ENCODE assay signal across 16 cellular contexts in the genomic region with DNA sequence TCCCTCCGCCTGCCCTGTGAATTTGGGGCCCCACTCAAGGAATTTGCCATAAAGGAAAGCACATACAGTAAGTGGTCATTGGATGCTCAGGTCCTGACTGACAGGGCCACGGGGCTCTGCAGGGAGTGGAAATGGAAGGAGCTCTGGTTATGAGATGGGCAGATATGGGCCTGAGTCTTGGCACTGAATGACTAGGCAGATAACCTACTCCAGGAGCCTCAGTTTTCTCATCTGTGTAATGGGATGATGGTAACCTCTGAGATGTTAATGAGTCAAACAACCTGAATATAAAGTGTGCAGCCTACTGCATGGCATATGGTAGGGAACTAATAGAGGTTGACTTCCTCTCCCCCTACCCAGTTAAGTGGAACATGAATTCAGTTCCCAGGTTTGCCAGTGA. TPM values are rescaled to one million over a fixed set of nuclear protein-coding genes. Genes with fewer than 3 reads are reported as not detected.
A peak's percentile ranks its signal among the peaks of the same experiment; 100 is the strongest.
DNase-seq lines count a peak whose midpoint lies in the region; ATAC-seq and TF ChIP-seq lines count a peak whose summit lies in the region.
"Had no signal": no experiment of that assay in that cellular context is flagged by ENCODE, and none has a peak within 500 bp of the region (broad histone marks: within the 10 kb centered on the region; RNA-seq: fewer than 3 reads in every experiment).

No MANE protein-coding gene starts in this region.

- peaks cover 18% of the 10 kb centered on the region for H3K9me1 ChIP-seq in IMR-90 (ENCODE audit: insufficient read depth, low read length)

- ATAC-seq in IMR-90 (ENCODE audit: low read depth) (no peak), GM18873 (IDR thresholded peaks at IDR 0.05; ENCODE audit: low FRiP score, unreplicated experiment) (no peak)
- ATAC-seq: A549 had no signal

- H3K56ac ChIP-seq in IMR-90 (ENCODE audit: extremely low read depth, insufficient read depth, low read length), result no peak overlapping the region

- H2BK120ac ChIP-seq in IMR-90 (ENCODE audit: low read depth, low read length), result no peak overlapping the region

- H3K36me3 ChIP-seq in IMR-90 (ENCODE audit: control insufficient read depth, insufficient read depth, low read length) (peaks cover 46% of the 10 kb centered on the region), esophagus squamous epithelium (peaks cover 3 to 80% (median 4%) of the 10 kb centered on the region in 3 donors), thyroid gland (peaks cover 9 to 16% of the 10 kb centered on the region in 2 donors)

- H3K27me3 ChIP-seq in IMR-90 (ENCODE audit: control insufficient read depth, insufficient read depth, low read length) (no peaks in the 10 kb centered on the region), esophagus squamous epithelium (no peaks in the 10 kb centered on the region), thyroid gland (no peaks in the 10 kb centered on the region)

- H3K9me3 ChIP-seq in IMR-90 (ENCODE audit: control insufficient read depth, insufficient read depth, low read length), result no peaks in the 10 kb centered on the region
- no peaks in the 10 kb centered on the region for H3K9me3 ChIP-seq in esophagus squamous epithelium
- H3K9me3 ChIP-seq in thyroid gland, result no peaks in the 10 kb centered on the region
- H3K9me3 ChIP-seq: A549 had no signal

- H2BK15ac ChIP-seq in IMR-90 (ENCODE audit: low read depth, low read length), result no peak overlapping the region

- no peak for TF ChIP-seq RAD21 in IMR-90 (IDR thresholded peaks at IDR 0.05; ENCODE audit: low read length)

- H4K8ac ChIP-seq in IMR-90 (ENCODE audit: low read depth in 2 of 2, low read length in 2 of 2), result no peak overlapping the region

- H3K18ac ChIP-seq in IMR-90 (ENCODE audit: low read depth, low read length), result no peak overlapping the region

- H3K4me1 ChIP-seq in IMR-90 (ENCODE audit: control insufficient read depth, insufficient read depth, low read length), result peaks cover 12% of the 10 kb centered on the region
- peaks cover 19 to 84% (median 41%) of the 10 kb centered on the region in 3 donors for H3K4me1 ChIP-seq in esophagus squamous epithelium
- peaks cover 15 to 40% of the 10 kb centered on the region in 2 donors for H3K4me1 ChIP-seq in thyroid gland

- TF ChIP-seq POLR2A in IMR-90 (IDR thresholded peaks at IDR 0.05; ENCODE audit: low read depth, low read length), result no peak
- no peak for TF ChIP-seq POLR2A in esophagus squamous epithelium (IDR thresholded peaks at IDR 0.05)
- TF ChIP-seq POLR2A in thyroid gland (IDR thresholded peaks at IDR 0.05), result no peak

- peaks cover 24 to 57% of the 10 kb centered on the region in 2 experiments; a peak in 3 of 4 replicates for H3K79me1 ChIP-seq in IMR-90 (ENCODE audit: low read depth in 1 of 2, low read length in 2 of 2)

- 0 out of 2 replicates have a peak overlapping the region, but pooled peaks have one; percentile 2 for H2BK20ac ChIP-seq in IMR-90 (ENCODE audit: low read depth, low read length)

- H2AFZ ChIP-seq in IMR-90 (replicated peaks; ENCODE audit: low read length, poor library complexity), result no peak overlapping the region

- H2AK5ac ChIP-seq in IMR-90 (ENCODE audit: low read depth, low read length), result no peak overlapping the region

- no peak overlapping the region for H3K4ac ChIP-seq in IMR-90 (ENCODE audit: low read depth, low read length)

- H3K4me3 ChIP-seq in IMR-90 (ENCODE audit: insufficient read depth, low read depth, low read length), result no peak overlapping the region
- H3K4me3 ChIP-seq in esophagus squamous epithelium, result no peak overlapping the region
- no peak overlapping the region for H3K4me3 ChIP-seq in thyroid gland (replicated peaks in 1 of 3)
- H3K4me3 ChIP-seq: A549 had no signal

- dilution Hi-C loops in IMR-90 (cut with HindIII; ENCODE audit: low sequenced_read_pairs, unreplicated experiment), result no loop called here

- no peak overlapping the region for H3K9ac ChIP-seq in IMR-90 (ENCODE audit: low read depth, low read length)

- no peak overlapping the region for H3K4me2 ChIP-seq in IMR-90 (ENCODE audit: low read depth, low read length)
- H3K4me2 ChIP-seq: A549 had no signal

- no peak overlapping the region for H2AK9ac ChIP-seq in IMR-90 (replicated peaks; ENCODE audit: low read depth, low read length, poor library complexity)

- H3K27ac ChIP-seq in IMR-90 (ENCODE audit: insufficient read depth, low read length), result no peak overlapping the region
- H3K27ac ChIP-seq in caudate nucleus (ENCODE audit: low read depth, low read length), result peak overlapping the region; percentile 6
- H3K27ac ChIP-seq in esophagus squamous epithelium, result peak overlapping the region; percentile 33 to 71 (median 68)
- H3K27ac ChIP-seq in thyroid gland, result peak overlapping the region in 2 of 3 donors; percentile 44 to 75
- H3K27ac ChIP-seq: A549 had no signal

- CTCF ChIA-PET in IMR-90 (lab: Yijun Ruan, JAX), result no interaction called here

- no TSS peak for BruUV-seq in IMR-90 (replicated peaks; lab: Mats Ljungman, UMichigan)

- no peak overlapping the region for H2BK5ac ChIP-seq in IMR-90 (ENCODE audit: low read depth, low read length, poor library complexity, severe bottlenecking)

- no CpG with 5 or more reads among the region's 2 CpGs for WGBS in IMR-90 (ENCODE audit: extremely low coverage in 2 of 2, insufficient read length in 1 of 2), 2 experiments
- WGBS in esophagus squamous epithelium, 2 donors, result 75 to 92% methylated on average over 2 of the region's 2 CpGs
- 97 to 100% methylated on average over 2 of the region's 2 CpGs for WGBS in thyroid gland, 2 donors

- H3K23ac ChIP-seq in IMR-90 (ENCODE audit: low read depth, low read length), result no peak overlapping the region

- no peak overlapping the region for H4K91ac ChIP-seq in IMR-90 (ENCODE audit: insufficient read depth, low read depth, low read length)

- DNase-seq in IMR-90 (no peak), caudate nucleus (lab: John Stamatoyannopoulos, UW) (no peak), esophagus squamous epithelium (lab: John Stamatoyannopoulos, UW) (no peak), thyroid gland (no peak), NCI-H2171 (lab: John Stamatoyannopoulos, UW) (no peak), SW 1271 (lab: John Stamatoyannopoulos, UW) (no peak)
- DNase-seq in stimulated activated naive CD4-positive, alpha-beta T cell treated with Interleukin-2 at 50 U/mL for 16 hours (lab: John Stamatoyannopoulos, UW), result no peak
- DNase-seq: AML-193; CD4-positive, alpha-beta memory T cell; DMS153; DMS79; GDM1; GOT3; H9 had no signal

- peaks cover 6% of the 10 kb centered on the region; the same call in 1 of the 2 replicates for H4K20me1 ChIP-seq in IMR-90 (ENCODE audit: insufficient read depth, low read length)

- in situ Hi-C loops in IMR-90 (cut with MboI; ENCODE audit: low sequenced_read_pairs), result no loop called here

- intact Hi-C loops in IMR-90 (cut with micrococcal nuclease) (no loop called here), esophagus squamous epithelium (cut with DNase I) (no loop called here), thyroid gland (cut with DNase I) (no loop called here)

- POLR2A ChIA-PET in IMR-90 (lab: Charles Lee; ENCODE audit: unreplicated experiment), result no interaction called here

- TF ChIP-seq CTCF in IMR-90 (conservative IDR thresholded peaks at IDR 0.05; ENCODE audit: low read depth, low read length), result no peak
- no peak for TF ChIP-seq CTCF in esophagus squamous epithelium (IDR thresholded peaks at IDR 0.05)
- no peak for TF ChIP-seq CTCF in thyroid gland (IDR thresholded peaks at IDR 0.05)

- H3K14ac ChIP-seq in IMR-90 (replicated peaks; ENCODE audit: low read depth, low read length), result no peak overlapping the region

- no peak overlapping the region for H4K5ac ChIP-seq in IMR-90 (ENCODE audit: low read depth, low read length)

TF ChIP-seq in IMR-90, 13 proteins besides CTCF, POLR2A, EP300 and RAD21:
- TF ChIP-seq, protein P1, sequence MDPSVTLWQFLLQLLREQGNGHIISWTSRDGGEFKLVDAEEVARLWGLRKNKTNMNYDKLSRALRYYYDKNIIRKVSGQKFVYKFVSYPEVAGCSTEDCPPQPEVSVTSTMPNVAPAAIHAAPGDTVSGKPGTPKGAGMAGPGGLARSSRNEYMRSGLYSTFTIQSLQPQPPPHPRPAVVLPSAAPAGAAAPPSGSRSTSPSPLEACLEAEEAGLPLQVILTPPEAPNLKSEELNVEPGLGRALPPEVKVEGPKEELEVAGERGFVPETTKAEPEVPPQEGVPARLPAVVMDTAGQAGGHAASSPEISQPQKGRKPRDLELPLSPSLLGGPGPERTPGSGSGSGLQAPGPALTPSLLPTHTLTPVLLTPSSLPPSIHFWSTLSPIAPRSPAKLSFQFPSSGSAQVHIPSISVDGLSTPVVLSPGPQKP (IDR thresholded peaks at IDR 0.05; ENCODE audit: borderline replicate concordance, low read depth, low read length), result no peak
- TF ChIP-seq MXI1 (IDR thresholded peaks at IDR 0.05; ENCODE audit: borderline replicate concordance, low read depth, low read length) (no peak), BHLHE40 (IDR thresholded peaks at IDR 0.05; ENCODE audit: low read depth, low read length) (no peak), MAFK (IDR thresholded peaks at IDR 0.05; ENCODE audit: low read depth, low read length) (no peak)

RNA-seq across cellular contexts. Expression of a gene that starts 56.4 kb away (rescaled TPM):
- 35.7 and 59.7 TPM in 2 replicates for total RNA-seq in IMR-90 (2012; rRNA removed)
- 50.9 and 58.8 TPM in 2 replicates for polyA plus RNA-seq in IMR-90 (2012; rRNA removed)
- polyA plus RNA-seq in IMR-90 (2012; cell fraction: cytosol; rRNA removed), result 22.3 and 26.0 TPM in 2 replicates
- polyA plus RNA-seq in IMR-90 (2012; cell fraction: nucleus; rRNA removed; ENCODE audit: low replicate concordance), result 10.2 and 27.2 TPM in 2 replicates
- 100 to 1,000 TPM; 115 to 164 (median 139) TPM for total RNA-seq in esophagus squamous epithelium
- 10 to 100 TPM; 53.3 to 65.7 (median 64.0) TPM for total RNA-seq in thyroid gland
